In genomic region chr9:117678882-117679281, GRCh38 we compare ENCODE assay signal across 20 cellular contexts. TPM values are rescaled to one million over a fixed set of nuclear protein-coding genes. Genes with fewer than 3 reads are reported as not detected.
DNase-seq lines count a peak whose midpoint lies in the region; ATAC-seq, FAIRE-seq and TF ChIP-seq lines count a peak whose summit lies in the region.
"Had no signal": no experiment of that assay in that cellular context is flagged by ENCODE, and none has a peak within 500 bp of the region (broad histone marks: within the 10 kb centered on the region; RNA-seq: fewer than 3 reads in every experiment).

No MANE protein-coding gene starts in this region.

- H3K9me3 ChIP-seq in A549: no peaks in the 10 kb centered on the region
- H3K9me3 ChIP-seq: Caco-2, tibial nerve had no signal

- ATAC-seq in A549 (no peak), GM19351 (IDR thresholded peaks at IDR 0.05; ENCODE audit: unreplicated experiment) (peak; percentile 35), GM19397 (IDR thresholded peaks at IDR 0.05; ENCODE audit: unreplicated experiment) (no peak)
- peak; percentile 35 for ATAC-seq in activated T-helper 17 cell treated with anti-CD3 and anti-CD28 coated beads, Interleukin-2, amount 50 U/mL, for 72 hours (replicated peaks)

- no peak overlapping the region for H3K4me3 ChIP-seq in A549
- H3K4me3 ChIP-seq: SK-N-MC, tibial nerve had no signal

- H3K4me3 Mint-ChIP-seq in activated T-helper 17 cell treated with anti-CD3 and anti-CD28 coated beads, Interleukin-2, amount 50 U/mL, for 72 hours: no peak overlapping the region
- H3K4me3 Mint-ChIP-seq: H9, nephron had no signal

- no peak for TF ChIP-seq CTCF in A549 (IDR thresholded peaks at IDR 0.05)

- no peak for TF ChIP-seq EP300 in A549 (IDR thresholded peaks at IDR 0.05)

- H3K4me1 Mint-ChIP-seq in activated T-helper 17 cell treated with anti-CD3 and anti-CD28 coated beads, Interleukin-2, amount 50 U/mL, for 72 hours: peaks cover 7% of the 10 kb centered on the region
- H3K4me1 Mint-ChIP-seq: nephron had no signal

- H3K4me2 ChIP-seq in A549: peak overlapping the region; percentile 38; the same call in 2 of the 3 replicates

- H3K27me3 Mint-ChIP-seq in activated T-helper 17 cell treated with anti-CD3 and anti-CD28 coated beads, Interleukin-2, amount 50 U/mL, for 72 hours: peaks cover 11% of the 10 kb centered on the region

- H3K4me1 ChIP-seq in A549: no peaks in the 10 kb centered on the region
- H3K4me1 ChIP-seq: Caco-2 had no signal

- CTCF ChIA-PET in A549 (lab: Yijun Ruan, JAX): no interaction called here

- H3K9me3 Mint-ChIP-seq in activated T-helper 17 cell treated with anti-CD3 and anti-CD28 coated beads, Interleukin-2, amount 50 U/mL, for 72 hours: peaks cover 5% of the 10 kb centered on the region
- H3K9me3 Mint-ChIP-seq: H9, nephron had no signal

- 3% methylated on average over 1 of the region's 1 CpG for WGBS in A549 (ENCODE audit: missing lambda C conversion rate)

- FAIRE-seq in A549 (lab: Jason Lieb, UNC): no peak

- TF ChIP-seq POLR2A in A549 (IDR thresholded peaks at IDR 0.05; ENCODE audit: low read length): no peak

- peak in 1 of 2 experiments; percentile 25 for DNase-seq in A549 (ENCODE audit: low read depth in 1 of 2, low spot score in 1 of 2)
- DNase-seq in kidney tubule cell (ENCODE audit: low spot score): peak; percentile 4
- no peak for DNase-seq in NCI-H2227 treated with DMSO at 0.1 percent for 48 hours (lab: John Stamatoyannopoulos, UW)
- no peak for DNase-seq in HuH-7.5 (ENCODE audit: low spot score)
- no peak for DNase-seq in activated CD8-positive, alpha-beta memory T cell treated with anti-CD3 and anti-CD28 coated beads, Interleukin-2, amount 50 U/mL, for 48 hours
- DNase-seq: activated CD4-positive, alpha-beta T cell treated with anti-CD3 and anti-CD28 coated beads, Interleukin-2, amount 50 U/mL, for 48 hours; amygdala; Caco-2; GF-D8; H9; KBM-7; NCI-H1436; NCI-H345; retina had no signal

- POLR2A ChIA-PET in A549 (lab: Yijun Ruan, JAX): no interaction called here

- H3K27ac Mint-ChIP-seq in activated T-helper 17 cell treated with anti-CD3 and anti-CD28 coated beads, Interleukin-2, amount 50 U/mL, for 72 hours: no peak overlapping the region
- H3K27ac Mint-ChIP-seq: H9, nephron had no signal

- H3K27ac ChIP-seq in A549: no peak overlapping the region
- H3K27ac ChIP-seq: SK-N-MC had no signal

- no peak for TF ChIP-seq RAD21 in A549 (conservative IDR thresholded peaks at IDR 0.05 in 1 of 2, IDR thresholded peaks at IDR 0.05 in 1 of 2)

- no peaks in the 10 kb centered on the region for H3K36me3 Mint-ChIP-seq in activated T-helper 17 cell treated with anti-CD3 and anti-CD28 coated beads, Interleukin-2, amount 50 U/mL, for 72 hours (ENCODE audit: low read depth)

TF ChIP-seq in A549, 52 proteins besides CTCF, POLR2A, EP300 and RAD21:
- TF ChIP-seq CBX2 (IDR thresholded peaks at IDR 0.05; ENCODE audit: borderline replicate concordance, low read depth) (no peak), POLR2AphosphoS2 (conservative IDR thresholded peaks at IDR 0.05; ENCODE audit: low read length) (no peak), ZFP36 (IDR thresholded peaks at IDR 0.05; ENCODE audit: borderline replicate concordance, partially characterized antibody) (no peak), RFX5 (IDR thresholded peaks at IDR 0.05) (no peak), ZSCAN20 (CRISPR knock-in tag; IDR thresholded peaks at IDR 0.05) (no peak), HOXB13 (CRISPR knock-in tag; IDR thresholded peaks at IDR 0.05; ENCODE audit: low read depth) (no peak), HOXA7 (CRISPR knock-in tag; IDR thresholded peaks at IDR 0.05) (no peak), CEBPB (IDR thresholded peaks at IDR 0.05) (no peak), FOXS1 (CRISPR knock-in tag; IDR thresholded peaks at IDR 0.05) (no peak), HEYL (CRISPR knock-in tag; IDR thresholded peaks at IDR 0.05) (no peak), TFCP2L1 (CRISPR knock-in tag; IDR thresholded peaks at IDR 0.05) (no peak), MAX (IDR thresholded peaks at IDR 0.05) (no peak), ZC3H11A (IDR thresholded peaks at IDR 0.05) (no peak), GATA3 (IDR thresholded peaks at IDR 0.05; ENCODE audit: borderline replicate concordance) (no peak), HMGXB4 (CRISPR knock-in tag; IDR thresholded peaks at IDR 0.05; ENCODE audit: borderline replicate concordance) (no peak), NPAS2 (CRISPR knock-in tag; IDR thresholded peaks at IDR 0.05; ENCODE audit: borderline replicate concordance) (no peak), FOSL2 (IDR thresholded peaks at IDR 0.05) (no peak), FOSL2 (CRISPR knock-in tag; IDR thresholded peaks at IDR 0.05) (no peak), PBX3 (IDR thresholded peaks at IDR 0.05) (no peak)

RNA-seq across cellular contexts. Expression of gene TLR4, which starts 25.3 kb away (rescaled TPM):
- polyA plus RNA-seq in A549 (2011; rRNA removed) (0.03 TPM in 1 of 2 replicates, not detected in the other), A549 (2017; fragmentation: RNase III; extraction: RNeasy Plus Mini Kit Qiagen cat#74134 plus additional on column Dnase treatment) (0.04 to 0.08 TPM (median 0.05 TPM) in 3 replicates)
- polyA plus RNA-seq in A549 (2012; cell fraction: cytosol; rRNA removed): under 0.01 TPM in 1 of 2 replicates, not detected in the other
- polyA plus RNA-seq in A549 (2012; cell fraction: nucleus; rRNA removed): under 0.01 TPM in 1 of 2 replicates, not detected in the other
- polyA minus RNA-seq in A549 (2011; rRNA and poly(A)+ RNA removed): 0.04 and 0.05 TPM in 2 replicates
- not detected for total RNA-seq in activated T-helper 17 cell treated with anti-CD3 and anti-CD28 coated beads, Interleukin-2, amount 50 U/mL, for 72 hours
- total RNA-seq: Caco-2 had no signal

Comparison
In these comparisons a context has a peak if more than half of its experiments do, and no peak if none do; other contexts are left out.
1. ATAC-seq: peak in GM19351 (single experiment) and activated T-helper 17 cell treated with anti-CD3 and anti-CD28 coated beads, Interleukin-2, amount 50 U/mL, for 72 hours (single experiment); none in A549 (0 of 2) and GM19397 (single experiment).